Comparison of ENCODE assay signal across 8 cellular contexts in the genomic region with DNA sequence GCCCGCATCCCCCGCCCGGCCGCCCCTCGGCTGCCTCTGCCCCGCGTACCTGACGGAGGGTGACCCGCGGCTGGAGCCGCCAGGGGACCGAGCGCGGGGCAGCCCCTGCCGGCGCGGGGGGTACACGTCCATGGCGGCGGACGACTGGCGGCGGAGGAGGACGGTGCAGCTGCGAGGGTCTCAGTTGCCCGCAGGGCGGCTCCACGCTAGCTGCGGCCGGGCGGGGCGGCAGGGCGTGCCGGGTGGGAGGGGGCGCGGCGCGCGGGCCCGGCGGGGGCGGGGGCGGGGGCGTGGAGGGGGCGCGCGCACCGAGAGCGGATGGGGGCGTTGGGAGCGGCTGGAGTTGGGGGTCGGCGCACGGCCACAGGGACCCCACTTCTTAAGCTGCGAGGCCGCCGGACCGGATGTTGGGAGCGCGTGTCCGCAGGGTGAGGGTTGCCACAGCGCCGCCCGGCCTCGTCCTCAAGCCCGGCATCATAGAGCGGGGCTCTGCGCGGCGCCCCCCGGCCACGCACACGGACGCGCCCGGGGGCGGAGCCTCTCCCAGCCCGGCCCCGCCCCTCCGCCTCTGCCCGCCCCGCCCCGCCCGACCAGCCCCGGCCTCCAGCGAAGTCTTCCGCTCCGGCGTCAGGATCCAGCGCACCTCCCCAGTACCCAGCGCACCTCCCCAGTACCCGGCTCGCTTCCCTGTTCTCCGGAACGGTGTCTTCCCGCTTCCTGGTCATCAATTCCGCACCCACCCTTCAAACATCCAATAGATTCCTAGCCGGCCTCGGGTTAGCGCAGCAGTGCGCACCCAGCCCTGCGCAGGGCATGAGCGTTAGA. TPM values are rescaled to one million over a fixed set of nuclear protein-coding genes. Genes with fewer than 3 reads are reported as not detected.
A peak's percentile ranks its signal among the peaks of the same experiment; 100 is the strongest.
DNase-seq lines count a peak whose midpoint lies in the region; ATAC-seq, FAIRE-seq and TF ChIP-seq lines count a peak whose summit lies in the region.

DNAAF9 (minus strand) TSS at position 244 of the 825 bp plus-strand sequence; CDS start at position 132, 112 bp downstream.

- H3K18ac ChIP-seq in IMR-90 (ENCODE audit: low read depth, low read length) (peak within 1 kb of the TSS; percentile 83), neuronal stem cell (ENCODE audit: low read length) (peak within 1 kb of the TSS; percentile 97)

- ATAC-seq in GM19035 (IDR thresholded peaks at IDR 0.05; ENCODE audit: unreplicated experiment) (peak; percentile 57), IMR-90 (ENCODE audit: low read depth) (peak; percentile 80)

- H2BK12ac ChIP-seq in neuronal stem cell (ENCODE audit: low read length): no peak within 1 kb of the TSS

- H4K5ac ChIP-seq in IMR-90 (ENCODE audit: low read depth, low read length): peak within 1 kb of the TSS; percentile 70

- peak within 1 kb of the TSS; percentile 93 for H2AK9ac ChIP-seq in IMR-90 (replicated peaks; ENCODE audit: low read depth, low read length, poor library complexity)

- DNase-seq in AG09309 (ENCODE audit: low read depth) (no peak), IMR-90 (peak; percentile 59), RWPE1 (ENCODE audit: low spot score) (peak; percentile 97), frontal cortex (ENCODE audit: low spot score in 2 of 2) (peak; percentile 88 to 91), neuronal stem cell (ENCODE audit: low spot score) (peak; percentile 68), stromal cell of bone marrow (ENCODE audit: low read depth) (peak; percentile 41)
- DNase-seq in activated naive CD4-positive, alpha-beta T cell treated with Interleukin-2 at 50 U/mL for 16 hours: peak; percentile 66

- H4K91ac ChIP-seq in IMR-90 (ENCODE audit: insufficient read depth, low read depth, low read length) (peak within 1 kb of the TSS; percentile 58), neuronal stem cell (ENCODE audit: low read depth, low read length, poor library complexity) (no peak within 1 kb of the TSS)

- H3K27ac ChIP-seq in IMR-90 (ENCODE audit: insufficient read depth, low read length): peak within 1 kb of the TSS; percentile 98
- peak within 1 kb of the TSS; percentile 89 for H3K27ac ChIP-seq in RWPE1
- H3K27ac ChIP-seq in neuronal stem cell (replicated peaks; ENCODE audit: low read length): peak within 1 kb of the TSS; percentile 77

- BruUV-seq in IMR-90 (replicated peaks; lab: Mats Ljungman, UMichigan): no TSS peak

- H2BK120ac ChIP-seq in IMR-90 (ENCODE audit: low read depth, low read length): peak within 1 kb of the TSS; percentile 83
- H2BK120ac ChIP-seq in neuronal stem cell (ENCODE audit: low read depth, low read length): peak within 1 kb of the TSS; percentile 37

- POLR2A ChIA-PET in IMR-90 (lab: Charles Lee; ENCODE audit: unreplicated experiment) (interaction anchor here (0.6 kb wide), 1 partner anchor 65 kb away, joined by 3 read pairs; no protein-coding TSS in a partner anchor), RWPE1 (lab: Yijun Ruan, JAX; ENCODE audit: low non-redundant PET) (no interaction called here)

- peak within 1 kb of the TSS; percentile 92 for H3K4ac ChIP-seq in IMR-90 (ENCODE audit: low read depth, low read length)
- no peak within 1 kb of the TSS for H3K4ac ChIP-seq in neuronal stem cell (ENCODE audit: low read length)

- no peak for FAIRE-seq in frontal cortex (lab: Jason Lieb, UNC)

- H2AFZ ChIP-seq in IMR-90 (replicated peaks; ENCODE audit: low read length, poor library complexity) (peak within 1 kb of the TSS; percentile 95), neuronal stem cell (ENCODE audit: low read length) (peak within 1 kb of the TSS; percentile 91)

- peak within 1 kb of the TSS; percentile 92 for H3K14ac ChIP-seq in IMR-90 (replicated peaks; ENCODE audit: low read depth, low read length)
- H3K14ac ChIP-seq in neuronal stem cell (ENCODE audit: low read length): no peak within 1 kb of the TSS

- H3K4me3 ChIP-seq in AG09309 (ENCODE audit: control insufficient read depth, low read depth, low read length) (peak within 1 kb of the TSS; percentile 75), IMR-90 (ENCODE audit: insufficient read depth, low read depth, low read length) (peak within 1 kb of the TSS; percentile 90), neuronal stem cell (ENCODE audit: low read length in 2 of 2) (peak within 1 kb of the TSS; percentile 88 to 89)

- H3K9me3 ChIP-seq in IMR-90 (ENCODE audit: control insufficient read depth, insufficient read depth, low read length) (no peaks in the 10 kb centered on the region), neuronal stem cell (replicated peaks in 1 of 2; ENCODE audit: control insufficient read depth in 2 of 2, insufficient read depth in 1 of 2, low read depth in 1 of 2, low read length in 2 of 2) (no peaks in the 10 kb centered on the region)

- CTCF ChIA-PET in IMR-90 (lab: Yijun Ruan, JAX): no interaction called here
- CTCF ChIA-PET in RWPE1 (lab: Yijun Ruan, JAX): interaction anchor here (0.9 to 1.0 kb wide), 2 partner anchors 91 to 166 kb away, joined by 3 read pairs; no protein-coding TSS in a partner anchor

- H3K4me2 ChIP-seq in IMR-90 (ENCODE audit: low read depth, low read length) (peak within 1 kb of the TSS; percentile 96), neuronal stem cell (ENCODE audit: insufficient read depth, low read length, poor library complexity, severe bottlenecking) (peak within 1 kb of the TSS; percentile 89)

- 0 out of 2 replicates have a peak, but pooled peaks cover 5% of the 10 kb centered on the region for H3K9me1 ChIP-seq in IMR-90 (ENCODE audit: insufficient read depth, low read length)

- H3K4me1 ChIP-seq in IMR-90 (ENCODE audit: control insufficient read depth, insufficient read depth, low read length) (peaks cover 5% of the 10 kb centered on the region), neuronal stem cell (ENCODE audit: control insufficient read depth in 2 of 2, insufficient read depth in 1 of 2, low read depth in 1 of 2, low read length in 2 of 2) (peaks cover 2 to 3% of the 10 kb centered on the region in 2 donors)

- peak within 1 kb of the TSS; percentile 89 for H3K56ac ChIP-seq in IMR-90 (ENCODE audit: extremely low read depth, insufficient read depth, low read length)

- intact Hi-C loops in IMR-90 (cut with micrococcal nuclease): loop anchor here (1.0 to 2.0 kb wide), 2 partner anchors 63 to 155 kb away; no protein-coding TSS in a partner anchor

- TF ChIP-seq CTCF in AG09309 (IDR thresholded peaks at IDR 0.05; ENCODE audit: control insufficient read depth, insufficient read depth, low read depth, low read length, missing control alignments) (peak; percentile 6), IMR-90 (conservative IDR thresholded peaks at IDR 0.05; ENCODE audit: low read depth, low read length) (peak; percentile 43), RWPE1 (conservative IDR thresholded peaks at IDR 0.05; ENCODE audit: low read depth) (peak; percentile 60)

- H2BK5ac ChIP-seq in IMR-90 (ENCODE audit: low read depth, low read length, poor library complexity, severe bottlenecking): peak within 1 kb of the TSS; percentile 94
- H2BK5ac ChIP-seq in neuronal stem cell (ENCODE audit: low read length): no peak within 1 kb of the TSS

- H3K27me3 ChIP-seq in IMR-90 (ENCODE audit: control insufficient read depth, insufficient read depth, low read length) (no peaks in the 10 kb centered on the region), neuronal stem cell (ENCODE audit: control insufficient read depth in 3 of 3, insufficient read depth in 3 of 3, low read depth in 1 of 3, low read length in 3 of 3) (no peaks in the 10 kb centered on the region)

- H3K79me1 ChIP-seq in IMR-90 (ENCODE audit: low read depth in 1 of 2, low read length in 2 of 2) (peaks cover 15 to 47% of the 10 kb centered on the region in 2 experiments; a peak in 3 of 4 replicates), neuronal stem cell (ENCODE audit: low read depth, low read length) (no peaks in the 10 kb centered on the region)

- in situ Hi-C loops in IMR-90 (cut with MboI; ENCODE audit: low sequenced_read_pairs): no loop called here

- H2AK5ac ChIP-seq in IMR-90 (ENCODE audit: low read depth, low read length) (peak within 1 kb of the TSS; percentile 71), neuronal stem cell (ENCODE audit: low read depth, low read length) (peak within 1 kb of the TSS; percentile 57)

- H3K36me3 ChIP-seq in IMR-90 (ENCODE audit: control insufficient read depth, insufficient read depth, low read length): no peaks in the 10 kb centered on the region
- H3K36me3 ChIP-seq in neuronal stem cell (replicated peaks in 1 of 2; ENCODE audit: control insufficient read depth in 2 of 2, insufficient read depth in 2 of 2, low read length in 2 of 2): no peaks in the 10 kb centered on the region

- H4K20me1 ChIP-seq in IMR-90 (ENCODE audit: insufficient read depth, low read length): peaks cover 38% of the 10 kb centered on the region; the same call in 1 of the 2 replicates

- H2BK20ac ChIP-seq in IMR-90 (ENCODE audit: low read depth, low read length): no peak within 1 kb of the TSS; the same call in 1 of the 2 replicates

- H3K23ac ChIP-seq in IMR-90 (ENCODE audit: low read depth, low read length) (peak within 1 kb of the TSS; percentile 92), neuronal stem cell (ENCODE audit: low read depth, low read length, poor library complexity) (peak within 1 kb of the TSS; percentile 75)

- peak within 1 kb of the TSS; percentile 74; the same call in 1 of the 3 replicates for H2BK15ac ChIP-seq in IMR-90 (ENCODE audit: low read depth, low read length)
- H2BK15ac ChIP-seq in neuronal stem cell (ENCODE audit: low read length): no peak within 1 kb of the TSS

- no peak for TF ChIP-seq RAD21 in IMR-90 (IDR thresholded peaks at IDR 0.05; ENCODE audit: low read length)

- dilution Hi-C loops in IMR-90 (cut with HindIII; ENCODE audit: low sequenced_read_pairs, unreplicated experiment): no loop called here

- H4K8ac ChIP-seq in IMR-90 (ENCODE audit: low read depth in 2 of 2, low read length in 2 of 2) (peak within 1 kb of the TSS; percentile 62 to 88), neuronal stem cell (ENCODE audit: low read depth, low read length) (peak within 1 kb of the TSS; percentile 70)

- 0% methylated on average over 19 of the region's 103 CpGs; no CpG with 5 or more reads in 1 of the 2 experiments for WGBS in IMR-90 (ENCODE audit: extremely low coverage in 2 of 2, insufficient read length in 1 of 2), 2 experiments
- WGBS in neuronal stem cell (ENCODE audit: extremely low coverage in 2 of 2, insufficient read length in 2 of 2, insufficient replicate concordance in 1 of 2), 2 donors: no CpG with 5 or more reads among the region's 103 CpGs

- H3K9ac ChIP-seq in IMR-90 (ENCODE audit: low read depth, low read length): peak within 1 kb of the TSS; percentile 91
- peak within 1 kb of the TSS; percentile 90 for H3K9ac ChIP-seq in neuronal stem cell (ENCODE audit: low read depth, low read length, poor library complexity)

- TF ChIP-seq POLR2A in IMR-90 (IDR thresholded peaks at IDR 0.05; ENCODE audit: low read depth, low read length): peak; percentile 73

TF ChIP-seq in IMR-90, 13 proteins besides CTCF, POLR2A, EP300 and RAD21 (continues in another document):
- TF ChIP-seq MAZ (IDR thresholded peaks at IDR 0.05; ENCODE audit: borderline replicate concordance, low read depth, low read length): peak; percentile 31; the same call in 1 of the 2 replicates

RNA-seq across cellular contexts. Expression of gene DNAAF9, which starts in this region (rescaled TPM):
- total RNA-seq in IMR-90 (2012; rRNA removed) (7.8 and 7.9 TPM in 2 replicates), frontal cortex (31.4 TPM)
- 6.9 and 8.2 TPM in 2 replicates for polyA plus RNA-seq in IMR-90 (2012; rRNA removed)
- polyA plus RNA-seq in IMR-90 (2012; cell fraction: cytosol; rRNA removed): 3.6 and 4.1 TPM in 2 replicates
- 13.2 and 23.6 TPM in 2 replicates for polyA plus RNA-seq in IMR-90 (2012; cell fraction: nucleus; rRNA removed; ENCODE audit: low replicate concordance)
- 5.0 TPM for polyA plus RNA-seq in neuronal stem cell (2013, experiment 1 of 2)
- polyA plus RNA-seq in neuronal stem cell (2013, experiment 2 of 2): 4.9 TPM

Comparison
In these comparisons a context has a peak if more than half of its experiments do, and no peak if none do; other contexts are left out.
1. CTCF ChIP-seq: peak in every context shown above with its lines; median percentile 60 in RWPE1; 43 in IMR-90; 6 in AG09309.